In the genomic region with DNA sequence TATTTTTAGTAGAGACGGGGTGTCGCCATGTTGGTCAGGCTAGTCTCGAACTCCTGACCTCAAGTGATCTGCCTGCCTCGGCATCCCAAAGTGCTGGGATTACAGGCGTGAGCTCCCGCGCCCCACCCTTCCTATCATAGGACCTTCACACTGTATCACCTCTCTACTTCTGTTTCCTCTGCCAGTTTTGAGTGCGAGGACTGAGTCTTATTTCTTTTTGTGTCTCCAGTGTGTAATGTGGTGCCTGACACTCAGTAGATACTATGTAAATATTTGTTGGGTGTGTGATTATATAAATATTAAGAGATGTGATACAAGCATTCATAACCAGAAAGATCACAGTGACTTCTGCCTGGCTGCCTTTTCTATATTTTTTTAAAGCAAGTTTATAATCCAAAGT, we compare ENCODE assay signal across 1 cellular context.
TF ChIP-seq lines count a peak whose summit lies in the region.

No MANE protein-coding gene starts in this region.

TF ChIP-seq in IMR-90, 13 proteins besides CTCF, POLR2A, EP300 and RAD21:
- TF ChIP-seq FOS (IDR thresholded peaks at IDR 0.05; ENCODE audit: low read depth, low read length) (no peak), MAZ (IDR thresholded peaks at IDR 0.05; ENCODE audit: borderline replicate concordance, low read depth, low read length) (no peak)
